12 cellular contexts compared by ENCODE assay signal in genomic region chr1:208202333-208202987, GRCh38. TPM values are rescaled to one million over a fixed set of nuclear protein-coding genes. Genes with fewer than 3 reads are reported as not detected.
DNase-seq lines count a peak whose midpoint lies in the region; ATAC-seq and TF ChIP-seq lines count a peak whose summit lies in the region.
"Had no signal": no experiment of that assay in that cellular context is flagged by ENCODE, and none has a peak within 500 bp of the region (broad histone marks: within the 10 kb centered on the region; RNA-seq: fewer than 3 reads in every experiment).

No MANE protein-coding gene starts in this region.

- ATAC-seq in heart left ventricle (no peak), Right ventricle myocardium inferior (no peak)
- ATAC-seq: activated CD8-positive, alpha-beta T cell treated with anti-CD3 and anti-CD28 coated beads for 36 hours; K562; T-cell had no signal

- H2AFZ ChIP-seq in mesenchymal stem cell (ENCODE audit: low read depth, low read length): no peak overlapping the region

- no peak overlapping the region for H4K91ac ChIP-seq in mesenchymal stem cell (ENCODE audit: low read length)

- intact Hi-C loops in heart left ventricle (cut with DNase I) (loop anchor here in 7 of 10 donors (5.0 kb wide), 3 partner anchors 35 to 40 kb away; partner anchors contain the start of gene PLXNA2 (in 2 of the 7)), Right ventricle myocardium inferior (cut with DNase I) (loop anchor here (5.0 kb wide), 1 partner anchor 40 kb away; the partner anchor contains the start of gene PLXNA2), transverse colon (cut with DNase I; ENCODE audit: low total_unique reads) (no loop called here)

- TF ChIP-seq EP300 in transverse colon (IDR thresholded peaks at IDR 0.05; ENCODE audit: low read depth): no peak

- no peak overlapping the region for H2BK15ac ChIP-seq in mesenchymal stem cell (ENCODE audit: low read depth, poor library complexity, severe bottlenecking)

- no peak overlapping the region for H2BK5ac ChIP-seq in mesenchymal stem cell (ENCODE audit: low read depth, low read length, poor library complexity, severe bottlenecking)

- no peak overlapping the region for H3K4me2 ChIP-seq in mesenchymal stem cell (ENCODE audit: low read length, poor library complexity, severe bottlenecking)

- no peak overlapping the region for H3K4me3 ChIP-seq in heart left ventricle
- H3K4me3 ChIP-seq in SJSA1: no peak overlapping the region
- no peak overlapping the region for H3K4me3 ChIP-seq in mesenchymal stem cell (ENCODE audit: insufficient read depth in 1 of 2, low read depth in 1 of 2, low read length in 2 of 2)
- no peak overlapping the region for H3K4me3 ChIP-seq in transverse colon
- H3K4me3 ChIP-seq: K562 had no signal

- no peak for DNase-seq in heart left ventricle
- no peak for DNase-seq in Right ventricle myocardium inferior (ENCODE audit: missing footprints)
- no peak for DNase-seq in SJSA1 (ENCODE audit: low read depth in 1 of 2, low spot score in 2 of 2)
- DNase-seq in mesenchymal stem cell: no peak
- no peak for DNase-seq in transverse colon
- no peak for DNase-seq in NK-92 (lab: John Stamatoyannopoulos, UW; ENCODE audit: unreplicated experiment)
- DNase-seq in LoVo (ENCODE audit: low spot score): no peak
- no peak for DNase-seq in A172 (ENCODE audit: low spot score)
- DNase-seq: activated CD8-positive, alpha-beta T cell treated with anti-CD3 and anti-CD28 coated beads for 36 hours; activated naive CD4-positive, alpha-beta T cell treated with anti-CD3 and anti-CD28 coated beads, Interleukin-2, amount 10 ng/mL, durations not matched to agents 7 days and 5 days; T-cell had no signal

- H3K4me1 ChIP-seq in heart left ventricle: peaks cover 17 to 78% (median 63%) of the 10 kb centered on the region in 12 donors
- H3K4me1 ChIP-seq in SJSA1 (replicated peaks): peaks cover 75% of the 10 kb centered on the region
- H3K4me1 ChIP-seq in mesenchymal stem cell (ENCODE audit: control insufficient read depth, insufficient read depth, low read depth, low read length): peaks cover 16% of the 10 kb centered on the region
- H3K4me1 ChIP-seq in transverse colon: peaks cover 29 to 66% (median 50%) of the 10 kb centered on the region in 4 donors

- H3K36me3 ChIP-seq in heart left ventricle (peaks cover 0 to 34% (median 0%) of the 10 kb centered on the region in 9 donors), SJSA1 (peaks cover 42% of the 10 kb centered on the region), mesenchymal stem cell (ENCODE audit: control insufficient read depth in 1 of 2, insufficient read depth in 2 of 2, low read depth in 1 of 2, low read length in 2 of 2) (no peaks in the 10 kb centered on the region), transverse colon (no peaks in the 10 kb centered on the region)

- H3K27me3 ChIP-seq in heart left ventricle (no peaks in the 10 kb centered on the region), SJSA1 (replicated peaks) (no peaks in the 10 kb centered on the region), mesenchymal stem cell (ENCODE audit: control insufficient read depth in 1 of 2, insufficient read depth in 1 of 2, low read length in 2 of 2) (no peaks in the 10 kb centered on the region), transverse colon (no peaks in the 10 kb centered on the region)

- in situ Hi-C loops in transverse colon (cut with MboI; ENCODE audit: low pct_ligation_motif_present in 1 of 4, low pct_unique_long_range_greater_than_20kb in 1 of 4, low sequenced_read_pairs in 3 of 4): no loop called here

- H3K9ac ChIP-seq in mesenchymal stem cell (ENCODE audit: low read length): no peak overlapping the region

- no peak overlapping the region for H3K18ac ChIP-seq in mesenchymal stem cell (ENCODE audit: low read depth in 1 of 2, low read length in 2 of 2)

- TF ChIP-seq POLR2A in heart left ventricle (IDR thresholded peaks at IDR 0.05) (no peak), transverse colon (IDR thresholded peaks at IDR 0.05) (no peak)

- no peak overlapping the region for H3K23ac ChIP-seq in mesenchymal stem cell (ENCODE audit: low read length in 2 of 2)

- H2AK5ac ChIP-seq in mesenchymal stem cell (ENCODE audit: low read length, severe bottlenecking): peak overlapping the region; percentile 81

- H3K9me3 ChIP-seq in heart left ventricle (no peaks in the 10 kb centered on the region), SJSA1 (replicated peaks) (no peaks in the 10 kb centered on the region), mesenchymal stem cell (ENCODE audit: control insufficient read depth, low read length) (no peaks in the 10 kb centered on the region), transverse colon (no peaks in the 10 kb centered on the region)

- no peak overlapping the region for H3K14ac ChIP-seq in mesenchymal stem cell (ENCODE audit: low read length in 2 of 2)

- WGBS in heart left ventricle, 4 donors: 84 to 87% (median 85%) methylated on average over 5 of the region's 5 CpGs
- WGBS in mesenchymal stem cell: 93% methylated on average over 5 of the region's 5 CpGs
- 50 to 55% methylated on average over 4 to 5 of the region's 5 CpGs for WGBS in transverse colon (ENCODE audit: low coverage in 1 of 2), 2 donors

- H2BK120ac ChIP-seq in mesenchymal stem cell (ENCODE audit: low read depth, low read length): no peak overlapping the region

- TF ChIP-seq CTCF in heart left ventricle (IDR thresholded peaks at IDR 0.05) (no peak), transverse colon (IDR thresholded peaks at IDR 0.05) (no peak)

- H3K27ac ChIP-seq in heart left ventricle (peak overlapping the region; percentile 64 to 86 (median 76)), SJSA1 (peak overlapping the region; percentile 90), mesenchymal stem cell (ENCODE audit: low read length, poor library complexity, severe bottlenecking) (no peak overlapping the region), transverse colon (peak overlapping the region; percentile 84 to 89 (median 84))

- H2BK12ac ChIP-seq in mesenchymal stem cell (ENCODE audit: low read length in 2 of 2): peak overlapping the region; percentile 28 to 67

- H4K8ac ChIP-seq in mesenchymal stem cell (ENCODE audit: low read length): no peak overlapping the region

- H3K4ac ChIP-seq in mesenchymal stem cell (ENCODE audit: low read depth in 1 of 2, low read length in 2 of 2): no peak overlapping the region

- H3K79me1 ChIP-seq in mesenchymal stem cell (replicated peaks; ENCODE audit: low read length, poor library complexity, severe bottlenecking): no peaks in the 10 kb centered on the region

RNA-seq across cellular contexts. Expression of gene PLXNA2, which starts 41.7 kb away (rescaled TPM):
- total RNA-seq in heart left ventricle (10 to 100 TPM; 13.3 to 28.2 (median 18.4) TPM), Right ventricle myocardium inferior (15.3 TPM), transverse colon (100 to 1,000 TPM in 1 of 4 donors, 10 to 100 TPM in 3; 77.4 to 140 (median 85.5) TPM)
- 10 to 100 TPM in 1 of 2 donors, 1 to 10 TPM in 1; 9.2 to 10.5 TPM for polyA plus RNA-seq in heart left ventricle
- 5.4 and 8.7 TPM in 2 replicates for total RNA-seq in SJSA1 (2014; rRNA removed; shearing (Covaris generic))
- 4.6 TPM for polyA plus RNA-seq in mesenchymal stem cell (2013, experiment 1 of 2)
- 4.6 TPM for polyA plus RNA-seq in mesenchymal stem cell (2013, experiment 2 of 2)
- 6.8 and 15.8 TPM in 2 replicates for total RNA-seq in A172 (2014; rRNA removed; shearing (Covaris generic))
